In genomic region chr19:18484992-18485391, GRCh38 we compare ENCODE assay signal across 1 cellular context.
TF ChIP-seq lines count a peak whose summit lies in the region.

No MANE protein-coding gene starts in this region.

TF ChIP-seq in IMR-90, 13 proteins besides CTCF, POLR2A, EP300 and RAD21 (continued from another document):
- TF ChIP-seq ELK1 (IDR thresholded peaks at IDR 0.05; ENCODE audit: borderline replicate concordance, low read depth, low read length) (no peak), BHLHE40 (IDR thresholded peaks at IDR 0.05; ENCODE audit: low read depth, low read length) (no peak), MAZ (IDR thresholded peaks at IDR 0.05; ENCODE audit: borderline replicate concordance, low read depth, low read length) (no peak), NFE2L2 (IDR thresholded peaks at IDR 0.05; ENCODE audit: low read depth, low read length) (no peak), RCOR1 (IDR thresholded peaks at IDR 0.05; ENCODE audit: insufficient replicate concordance, low read length) (no peak), MAFK (IDR thresholded peaks at IDR 0.05; ENCODE audit: low read depth, low read length) (no peak), FOS (IDR thresholded peaks at IDR 0.05; ENCODE audit: low read depth, low read length) (no peak), CHD1 (IDR thresholded peaks at IDR 0.05; ENCODE audit: low read depth, low read length) (no peak), CEBPB (IDR thresholded peaks at IDR 0.05; ENCODE audit: low read depth, low read length) (no peak), USF2 (IDR thresholded peaks at IDR 0.05; ENCODE audit: low read depth, low read length) (no peak), RFX5 (IDR thresholded peaks at IDR 0.05; ENCODE audit: low read depth, low read length) (no peak), MXI1 (IDR thresholded peaks at IDR 0.05; ENCODE audit: borderline replicate concordance, low read depth, low read length) (no peak)
